Comparison of ENCODE assay signal across 15 cellular contexts in the genomic region with DNA sequence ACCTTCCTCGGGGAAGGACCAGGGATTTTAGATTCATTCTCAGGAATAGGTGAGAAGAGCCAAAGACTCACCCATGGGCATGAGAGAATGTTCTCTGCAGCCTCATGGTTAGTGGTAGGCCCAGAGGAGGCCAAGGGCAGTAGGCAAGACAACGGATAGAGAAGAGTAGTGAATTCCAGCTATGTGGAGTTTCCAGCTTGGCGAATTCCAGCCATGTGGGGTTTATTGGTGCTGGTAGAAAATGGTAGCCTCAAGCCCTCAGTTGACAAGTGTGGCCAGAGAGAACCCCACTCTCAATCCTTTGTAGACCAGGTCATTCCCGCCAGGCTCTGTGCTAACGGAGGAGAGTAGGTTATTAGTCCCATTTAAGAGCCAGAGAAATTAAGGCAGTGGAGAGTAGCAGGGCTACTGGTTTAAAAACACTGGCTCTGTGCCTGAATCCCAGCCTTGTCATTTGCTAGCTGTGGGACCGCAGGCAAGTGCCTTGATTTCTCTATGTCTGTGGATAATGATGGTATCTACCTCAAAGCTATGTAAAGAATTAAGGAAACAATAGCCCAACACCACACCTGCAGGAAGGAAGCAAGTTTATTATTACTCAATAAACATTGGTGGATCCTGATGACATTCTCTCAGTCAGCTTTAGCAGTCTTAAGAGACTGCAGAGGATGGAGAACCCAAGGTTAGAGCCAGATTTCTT. TPM values are rescaled to one million over a fixed set of nuclear protein-coding genes. Genes with fewer than 3 reads are reported as not detected.
A peak's percentile ranks its signal among the peaks of the same experiment; 100 is the strongest.
DNase-seq lines count a peak whose midpoint lies in the region; ATAC-seq and TF ChIP-seq lines count a peak whose summit lies in the region.
"Had no signal": no experiment of that assay in that cellular context is flagged by ENCODE, and none has a peak within 500 bp of the region (broad histone marks: within the 10 kb centered on the region; RNA-seq: fewer than 3 reads in every experiment).

No MANE protein-coding gene starts in this region.

- intact Hi-C loops in CD14-positive monocyte (cut with micrococcal nuclease), result loop anchor here (5.0 kb wide), 2 partner anchors 43 to 98 kb away; partner anchors contain the start of gene B4GALT5 (in 2 of the 2)

- H3K4me2 ChIP-seq in GM23338, result no peak overlapping the region

- H3K27me3 ChIP-seq in GM23338 (ENCODE audit: insufficient read depth), result no peaks in the 10 kb centered on the region

- H3K4me1 ChIP-seq in GM23338 (ENCODE audit: insufficient read depth), result peaks cover 13% of the 10 kb centered on the region

- no peak overlapping the region for H3K27ac ChIP-seq in GM23338 (ENCODE audit: low read depth)

- ATAC-seq in GM23338 (no peak), GM18511 (IDR thresholded peaks at IDR 0.05; ENCODE audit: unreplicated experiment) (no peak), GM18498 (IDR thresholded peaks at IDR 0.05; ENCODE audit: unreplicated experiment) (no peak)
- ATAC-seq in natural killer cell treated with Interleukin-12 subunit alpha and Interleukin-12 subunit beta and Interleukin-15 and Interleukin-18, amount 100 ng/mL, for 72 hours, result no peak
- ATAC-seq: activated CD8-positive, alpha-beta memory T cell treated with anti-CD3 and anti-CD28 coated beads, Interleukin-2, amount 10 ng/mL, durations not matched to agents 7 days and 5 days; GM12878; right cardiac atrium had no signal

- H3K9me3 Mint-ChIP-seq in CD14-positive monocyte (peaks cover 0 to 2% (median 0%) of the 10 kb centered on the region in 7 donors), GM23338 (no peaks in the 10 kb centered on the region; the same call in 2 of the 3 replicates)
- peaks cover 3% of the 10 kb centered on the region for H3K9me3 Mint-ChIP-seq in natural killer cell treated with Interleukin-12 subunit alpha and Interleukin-12 subunit beta and Interleukin-15 and Interleukin-18, amount 100 ng/mL, for 72 hours
- H3K9me3 Mint-ChIP-seq: activated naive CD4-positive, alpha-beta T cell treated with anti-CD3 and anti-CD28 coated beads for 36 hours had no signal

- peak; percentile 9 for DNase-seq in CD14-positive monocyte (ENCODE audit: low spot score)
- DNase-seq in GM23338 (ENCODE audit: low spot score), result no peak
- DNase-seq in dermis blood vessel endothelial cell, result peak; percentile 31
- DNase-seq in natural killer cell treated with Interleukin-12 subunit alpha and Interleukin-12 subunit beta and Interleukin-15 and Interleukin-18, amount 100 ng/mL, for 72 hours (ENCODE audit: low spot score), result no peak
- DNase-seq in KG1 (lab: John Stamatoyannopoulos, UW), result no peak
- DNase-seq in SKM-1 (lab: John Stamatoyannopoulos, UW; ENCODE audit: unreplicated experiment), result no peak
- DNase-seq: activated CD8-positive, alpha-beta memory T cell treated with anti-CD3 and anti-CD28 coated beads, Interleukin-2, amount 10 ng/mL, durations not matched to agents 7 days and 5 days; activated naive CD4-positive, alpha-beta T cell treated with anti-CD3 and anti-CD28 coated beads for 36 hours; effector CD8-positive, alpha-beta T cell; NCI-H2171; NCI-H774; right cardiac atrium had no signal

- no peak overlapping the region for H3K4me3 Mint-ChIP-seq in CD14-positive monocyte
- H3K4me3 Mint-ChIP-seq in GM23338, result no peak overlapping the region
- H3K4me3 Mint-ChIP-seq in natural killer cell treated with Interleukin-12 subunit alpha and Interleukin-12 subunit beta and Interleukin-15 and Interleukin-18, amount 100 ng/mL, for 72 hours, result no peak overlapping the region

- peaks cover 51% of the 10 kb centered on the region for H3K4me1 Mint-ChIP-seq in CD14-positive monocyte
- H3K4me1 Mint-ChIP-seq in GM23338, result peaks cover 18% of the 10 kb centered on the region
- H3K4me1 Mint-ChIP-seq in natural killer cell treated with Interleukin-12 subunit alpha and Interleukin-12 subunit beta and Interleukin-15 and Interleukin-18, amount 100 ng/mL, for 72 hours (ENCODE audit: low read depth in 2 of 2), result peaks cover 43 to 51% of the 10 kb centered on the region in 2 donors

- H3F3A ChIP-seq in GM23338 (replicated peaks; ENCODE audit: low read depth), result peaks cover 8% of the 10 kb centered on the region; the same call in 1 of the 2 replicates

- TF ChIP-seq CTCF in CD14-positive monocyte (IDR thresholded peaks at IDR 0.05), result no peak
- TF ChIP-seq CTCF in GM23338 (conservative IDR thresholded peaks at IDR 0.05; ENCODE audit: low read depth in 2 of 2), result no peak

- no peaks in the 10 kb centered on the region; the same call in 1 of the 2 replicates for H3K79me2 ChIP-seq in GM23338 (replicated peaks; ENCODE audit: insufficient read depth)

- H3K27ac Mint-ChIP-seq in CD14-positive monocyte, result peak overlapping the region; percentile 46 to 99 (median 97)
- no peak overlapping the region for H3K27ac Mint-ChIP-seq in GM23338
- H3K27ac Mint-ChIP-seq in natural killer cell treated with Interleukin-12 subunit alpha and Interleukin-12 subunit beta and Interleukin-15 and Interleukin-18, amount 100 ng/mL, for 72 hours, result peak overlapping the region; percentile 53 to 97

- no peaks in the 10 kb centered on the region for H3K9me2 ChIP-seq in GM23338 (ENCODE audit: insufficient read depth)

- peaks cover 0 to 5% (median 3%) of the 10 kb centered on the region in 3 donors for H3K27me3 Mint-ChIP-seq in CD14-positive monocyte (ENCODE audit: low read depth in 3 of 3)
- H3K27me3 Mint-ChIP-seq in GM23338 (ENCODE audit: insufficient read depth, low read depth, poor library complexity), result peaks cover 7% of the 10 kb centered on the region
- no peaks in the 10 kb centered on the region for H3K27me3 Mint-ChIP-seq in natural killer cell treated with Interleukin-12 subunit alpha and Interleukin-12 subunit beta and Interleukin-15 and Interleukin-18, amount 100 ng/mL, for 72 hours
- H3K27me3 Mint-ChIP-seq: activated CD8-positive, alpha-beta memory T cell treated with anti-CD3 and anti-CD28 coated beads, Interleukin-2, amount 10 ng/mL, durations not matched to agents 7 days and 5 days had no signal

- no peak overlapping the region for H3K4me3 ChIP-seq in GM23338
- H3K4me3 ChIP-seq: GM12878 had no signal

- peak overlapping the region; percentile 68; the same call in 1 of the 2 replicates for H2AFZ ChIP-seq in GM23338

- H3K36me3 ChIP-seq in GM23338 (ENCODE audit: insufficient read depth), result no peaks in the 10 kb centered on the region

- H3K36me3 Mint-ChIP-seq in CD14-positive monocyte (peaks cover 12% of the 10 kb centered on the region in 2 donors), GM23338 (ENCODE audit: low read depth) (peaks cover 5% of the 10 kb centered on the region)
- H3K36me3 Mint-ChIP-seq in natural killer cell treated with Interleukin-12 subunit alpha and Interleukin-12 subunit beta and Interleukin-15 and Interleukin-18, amount 100 ng/mL, for 72 hours, result peaks cover 14% of the 10 kb centered on the region

- H4K20me1 ChIP-seq in GM23338 (replicated peaks; ENCODE audit: insufficient read depth), result no peaks in the 10 kb centered on the region; the same call in 1 of the 2 replicates

TF ChIP-seq in GM23338, 12 proteins besides CTCF, POLR2A, EP300 and RAD21:
- TF ChIP-seq CREB1 (CRISPR knock-in tag; IDR thresholded peaks at IDR 0.05; ENCODE audit: low read depth), result no peak
- no peak for TF ChIP-seq NANOG (IDR thresholded peaks at IDR 0.05; ENCODE audit: borderline replicate concordance)
- TF ChIP-seq EZH2phosphoT487 (IDR thresholded peaks at IDR 0.05; ENCODE audit: unreplicated experiment), result no peak
TF ChIP-seq in GM23338: peak in this region for 0.

RNA-seq across cellular contexts. Expression of gene SLC9A8, which starts 2.0 kb away (rescaled TPM):
- polyA plus RNA-seq in CD14-positive monocyte (1 to 10 TPM; 3.0 to 3.3 TPM), GM23338 (2016; fragmentation: Nextera tagmentation; extraction: Ambion mirVana) (2.6 and 4.4 TPM in 2 replicates)
- 6.4 and 7.0 TPM in 2 replicates for total RNA-seq in GM23338 (2014; rRNA removed; shearing (Covaris generic))
- 6.6 and 8.4 TPM in 2 replicates for total RNA-seq in dermis blood vessel endothelial cell
- 10 to 100 TPM; 22.0 to 27.6 TPM for total RNA-seq in natural killer cell treated with Interleukin-12 subunit alpha and Interleukin-12 subunit beta and Interleukin-15 and Interleukin-18, amount 100 ng/mL, for 72 hours

Comparison
In these comparisons a context has a peak if more than half of its experiments do, and no peak if none do; other contexts are left out.
1. DNase-seq: peak in CD14-positive monocyte (single experiment) and dermis blood vessel endothelial cell (single experiment); none in GM23338 (single experiment), natural killer cell treated with Interleukin-12 subunit alpha and Interleukin-12 subunit beta and Interleukin-15 and Interleukin-18, amount 100 ng/mL, for 72 hours (single experiment), KG1 (single experiment) and SKM-1 (single experiment).